ENCODE assay signal across 24 cellular contexts in genomic region chr3:16242177-16242576, GRCh38. TPM values are rescaled to one million over a fixed set of nuclear protein-coding genes. Genes with fewer than 3 reads are reported as not detected.
A peak's percentile ranks its signal among the peaks of the same experiment; 100 is the strongest.
DNase-seq lines count a peak whose midpoint lies in the region; ATAC-seq, FAIRE-seq and TF ChIP-seq lines count a peak whose summit lies in the region.
"Had no signal": no experiment of that assay in that cellular context is flagged by ENCODE, and none has a peak within 500 bp of the region (broad histone marks: within the 10 kb centered on the region; RNA-seq: fewer than 3 reads in every experiment).

No MANE protein-coding gene starts in this region.

- DNase-seq in ELF-1 (ENCODE audit: low read depth, low spot score) (peak; percentile 46), OCI-M1 (lab: John Stamatoyannopoulos, UW) (peak; percentile 17), K562 (ENCODE audit: extremely low read depth in 1 of 4, low spot score in 3 of 4) (peak in 1 of 4 experiments; percentile 27), coronary artery (ENCODE audit: low spot score) (no peak), NCI-H82 treated with DMSO at 0.1 percent for 48 hours (lab: John Stamatoyannopoulos, UW; ENCODE audit: unreplicated experiment) (no peak)
- no peak for DNase-seq in stimulated activated CD4-positive, alpha-beta T cell treated with anti-CD3 and anti-CD28 coated beads, Interleukin-1b, Interleukin-23, amount 100 ng/mL, for 48 hours
- DNase-seq: 8988T; ACHN; AML-193; BE2C; CD4-positive, alpha-beta T cell; CD8-positive, alpha-beta memory T cell; DMS 273 treated with DMSO at 0.1 percent for 48 hours; DMS79; EL; GM23248; H7; HCEC 1CT had no signal

- no peak for TF ChIP-seq RAD21 in K562 (CRISPR knock-in tag; conservative IDR thresholded peaks at IDR 0.05 in 1 of 2, IDR thresholded peaks at IDR 0.05 in 1 of 2)

- H3K4me3 ChIP-seq in K562, result no peak overlapping the region
- H3K4me3 ChIP-seq in subcutaneous abdominal adipose tissue (ENCODE audit: low read depth in 1 of 5, low read length in 5 of 5), result no peak overlapping the region
- no peak overlapping the region for H3K4me3 ChIP-seq in coronary artery
- H3K4me3 ChIP-seq: A549; BLaER1 treated with 17β-estradiol and CSF1 and Interleukin-3, amounts not matched to agents 10 nM and 100 nM; GM23248 had no signal

- intact Hi-C loops in K562 (cut with micrococcal nuclease), result no loop called here

- peak; percentile 73 for ATAC-seq in K562
- ATAC-seq: A549 had no signal

- H2AFZ ChIP-seq in K562 (ENCODE audit: low read depth, low read length), result no peak overlapping the region
- H2AFZ ChIP-seq: GM23248 had no signal

- no peak for TF ChIP-seq EP300 in K562 (IDR thresholded peaks at IDR 0.05; ENCODE audit: low read length)

- BruUV-seq in K562 (replicated peaks; lab: Mats Ljungman, UMichigan), result no TSS peak

- no peak for TF ChIP-seq POLR2A in K562 (conservative IDR thresholded peaks at IDR 0.05)

- in situ Hi-C loops in K562 (cut with MboI), result loop anchor here (10.0 kb wide), 2 partner anchors 197 to 617 kb away; no protein-coding TSS in a partner anchor

- no peaks in the 10 kb centered on the region for H3K9me1 ChIP-seq in K562 (ENCODE audit: control insufficient read depth, insufficient read depth, low read length)

- FAIRE-seq in K562 (lab: Jason Lieb, UNC), result peak; percentile 56
- FAIRE-seq: A549, D721Med, GM12892, H1 had no signal

- H3K36me3 ChIP-seq in K562 (ENCODE audit: control insufficient read depth, insufficient read depth, low read length), result no peaks in the 10 kb centered on the region
- no peaks in the 10 kb centered on the region for H3K36me3 ChIP-seq in subcutaneous abdominal adipose tissue (ENCODE audit: control insufficient read depth in 5 of 5, insufficient read depth in 5 of 5, low read length in 5 of 5)
- H3K36me3 ChIP-seq: BE2C; BLaER1 treated with 17β-estradiol and CSF1 and Interleukin-3, amounts not matched to agents 10 nM and 100 nM had no signal

- TF ChIP-seq CTCF in K562 (IDR thresholded peaks at IDR 0.05 in 2 of 3, conservative IDR thresholded peaks at IDR 0.05 in 1 of 3; ENCODE audit: insufficient read depth in 2 of 3, low read depth in 1 of 3, low read length in 3 of 3) (no peak), coronary artery (IDR thresholded peaks at IDR 0.05) (no peak)

- no peak overlapping the region for H3K27ac ChIP-seq in K562 (ENCODE audit: extremely low read depth, low read depth, low read length)
- H3K27ac ChIP-seq in subcutaneous abdominal adipose tissue (ENCODE audit: low read depth, low read length), result peak overlapping the region; percentile 97
- H3K27ac ChIP-seq in coronary artery, result peak overlapping the region in 1 of 2 donors; percentile 28
- H3K27ac ChIP-seq: BLaER1 treated with 17β-estradiol and CSF1 and Interleukin-3, amounts not matched to agents 10 nM and 100 nM; GM23248 had no signal

- no peaks in the 10 kb centered on the region for H4K20me1 ChIP-seq in K562 (replicated peaks; ENCODE audit: control insufficient read depth, insufficient read depth, low read length)
- H4K20me1 ChIP-seq: BLaER1 treated with 17β-estradiol and CSF1 and Interleukin-3, amounts not matched to agents 10 nM and 100 nM had no signal

- CTCF ChIA-PET in K562 (lab: Yijun Ruan, JAX; ENCODE audit: low intra/inter-chr PET ratio), result no interaction called here

- H3K9ac ChIP-seq in K562 (ENCODE audit: insufficient read depth in 1 of 2, low read depth in 2 of 2, low read length in 2 of 2) (no peak overlapping the region), subcutaneous abdominal adipose tissue (ENCODE audit: low read length in 5 of 5) (no peak overlapping the region)
- H3K9ac ChIP-seq: BLaER1 treated with 17β-estradiol and CSF1 and Interleukin-3, amounts not matched to agents 10 nM and 100 nM; GM23248 had no signal

- H3K79me2 ChIP-seq in K562 (ENCODE audit: control insufficient read depth, insufficient read depth, low read length), result no peaks in the 10 kb centered on the region

- H3K9me3 ChIP-seq in K562 (replicated peaks; ENCODE audit: control insufficient read depth, insufficient read depth, low read depth, low read length), result no peaks in the 10 kb centered on the region
- no peaks in the 10 kb centered on the region for H3K9me3 ChIP-seq in subcutaneous abdominal adipose tissue (ENCODE audit: control insufficient read depth in 5 of 5, low read length in 5 of 5)
- H3K9me3 ChIP-seq: A549; BE2C; BLaER1 treated with 17β-estradiol and CSF1 and Interleukin-3, amounts not matched to agents 10 nM and 100 nM had no signal

- no peaks in the 10 kb centered on the region; a peak in 2 of 5 replicates for H3K4me1 ChIP-seq in K562 (replicated peaks in 1 of 2; ENCODE audit: control insufficient read depth in 2 of 2, insufficient read depth in 2 of 2, low read length in 2 of 2)
- H3K4me1 ChIP-seq in subcutaneous abdominal adipose tissue (ENCODE audit: control insufficient read depth in 5 of 5, insufficient read depth in 5 of 5, low read length in 5 of 5), result peaks cover 4 to 56% (median 37%) of the 10 kb centered on the region in 5 donors
- H3K4me1 ChIP-seq: BE2C had no signal

- 3% methylated on average over 5 of the region's 5 CpGs for WGBS in K562 (ENCODE audit: insufficient coverage, low coverage, missing lambda C conversion rate)

- no peak overlapping the region for H3K4me2 ChIP-seq in K562 (ENCODE audit: insufficient read depth, low read length)
- H3K4me2 ChIP-seq: A549; BLaER1 treated with 17β-estradiol and CSF1 and Interleukin-3, amounts not matched to agents 10 nM and 100 nM had no signal

- POLR2A ChIA-PET in K562 (lab: Yijun Ruan, JAX), result interaction anchor here (0.5 to 1.8 kb wide), 4 partner anchors 10 to 726 kb away, joined by 3 to 5 read pairs (median 4); partner anchors contain the start of gene GALNT15

- H3K27me3 ChIP-seq in K562 (ENCODE audit: control insufficient read depth in 2 of 2, insufficient read depth in 2 of 2, low read length in 2 of 2), result peaks cover 15 to 49% of the 10 kb centered on the region in 2 experiments
- H3K27me3 ChIP-seq in subcutaneous abdominal adipose tissue (ENCODE audit: control insufficient read depth in 5 of 5, insufficient read depth in 4 of 5, low read length in 5 of 5), result no peaks in the 10 kb centered on the region
- H3K27me3 ChIP-seq: BE2C; BLaER1 treated with 17β-estradiol and CSF1 and Interleukin-3, amounts not matched to agents 10 nM and 100 nM had no signal

TF ChIP-seq in K562, 482 proteins besides CTCF, POLR2A, EP300 and RAD21 (continues in another document):
- 0 out of 2 replicates have a peak, but pooled peaks have one; percentile 6 for TF ChIP-seq TCF3 (CRISPR knock-in tag; IDR thresholded peaks at IDR 0.05)
- TF ChIP-seq NRF1 (conservative IDR thresholded peaks at IDR 0.05 in 1 of 2, IDR thresholded peaks at IDR 0.05 in 1 of 2), result no peak
- no peak for TF ChIP-seq MXI1 (IDR thresholded peaks at IDR 0.05; ENCODE audit: low read depth, low read length)
- no peak for TF ChIP-seq FOSL1 (tag; conservative IDR thresholded peaks at IDR 0.05)
- TF ChIP-seq CCAR2 (IDR thresholded peaks at IDR 0.05; ENCODE audit: low read depth, low read length), result no peak
- no peak for TF ChIP-seq ILF3 (IDR thresholded peaks at IDR 0.05; ENCODE audit: borderline replicate concordance)
- no peak for TF ChIP-seq TSC22D4 (tag; IDR thresholded peaks at IDR 0.05)

RNA-seq across cellular contexts. Expression of gene DPH3, which starts 22.6 kb away (rescaled TPM):
- total RNA-seq in K562 (2011; cell fraction: chromatin; rRNA removed; ENCODE audit: low replicate concordance), result 3.7 and 8.1 TPM in 2 replicates
- total RNA-seq in K562 (2011; cell fraction: nucleolus; rRNA removed), result 3.0 and 3.2 TPM in 2 replicates
- 6.1 and 11.6 TPM in 2 replicates for total RNA-seq in K562 (2011; cell fraction: nucleoplasm; rRNA removed)
- total RNA-seq in K562 (2014; rRNA removed), result 15.9 and 16.0 TPM in 2 replicates
- 32.8 and 34.2 TPM in 2 replicates for total RNA-seq in K562 (2014; rRNA removed; fragmentation: Illumina TruSeq; extraction: Trizol)
- 26.9 and 30.3 TPM in 2 replicates for total RNA-seq in K562 (2015; rRNA removed; fragmentation: Illumina TruSeq; extraction: Trizol)
- total RNA-seq in K562 (2021), result 44.0 and 46.0 TPM in 2 replicates
- 48.3 and 62.7 TPM in 2 replicates for polyA plus RNA-seq in K562 (2011; rRNA removed)
- polyA plus RNA-seq in K562 (2011; cell fraction: cytosol; rRNA removed), result 8.6 and 12.8 TPM in 2 replicates
- polyA plus RNA-seq in K562 (2011; cell fraction: nucleus; rRNA removed), result 5.3 and 11.8 TPM in 2 replicates
- polyA plus RNA-seq in K562 (2012), result 26.1 and 35.0 TPM in 2 replicates
- 36.6 and 38.7 TPM in 2 replicates for polyA plus RNA-seq in K562 (2014; fragmentation: Illumina TruSeq; extraction: Trizol)
- polyA plus RNA-seq in K562 (2014; fragmentation: Nextera tagmentation; extraction: Ambion mirVana), result 100 to 1,000 TPM; 131 TPM
- polyA plus RNA-seq in K562 (2014; rRNA removed), result 27.2 and 28.3 TPM in 2 replicates
- polyA minus RNA-seq in K562 (2011; rRNA and poly(A)+ RNA removed), result 24.8 and 26.0 TPM in 2 replicates
- 11.1 and 12.0 TPM in 2 replicates for polyA minus RNA-seq in K562 (2011; cell fraction: cytosol; rRNA and poly(A)+ RNA removed)
- 5.1 and 9.1 TPM in 2 replicates for polyA minus RNA-seq in K562 (2011; cell fraction: nucleus; rRNA and poly(A)+ RNA removed)

RNA-seq across cellular contexts. Expression of gene OXNAD1, which starts 22.8 kb away (rescaled TPM):
- 95.1 and 114 TPM in 2 replicates for total RNA-seq in K562 (2011; cell fraction: chromatin; rRNA removed; ENCODE audit: low replicate concordance)
- 55.7 and 63.8 TPM in 2 replicates for total RNA-seq in K562 (2011; cell fraction: nucleolus; rRNA removed)
- total RNA-seq in K562 (2011; cell fraction: nucleoplasm; rRNA removed), result 70.1 and 91.8 TPM in 2 replicates
- total RNA-seq in K562 (2014; rRNA removed) (41.2 and 41.6 TPM in 2 replicates), K562 (2014; rRNA removed; fragmentation: Illumina TruSeq; extraction: Trizol) (43.6 and 49.4 TPM in 2 replicates), K562 (2015; rRNA removed; fragmentation: Illumina TruSeq; extraction: Trizol) (37.7 and 41.1 TPM in 2 replicates), K562 (2021) (38.9 and 40.9 TPM in 2 replicates)
- polyA plus RNA-seq in K562 (2011; rRNA removed) (35.5 and 44.4 TPM in 2 replicates), K562 (2014; fragmentation: Illumina TruSeq; extraction: Trizol) (42.9 and 44.1 TPM in 2 replicates), K562 (2014; fragmentation: Nextera tagmentation; extraction: Ambion mirVana) (10 to 100 TPM; 12.8 to 14.5 TPM), K562 (2014; rRNA removed) (33.0 and 38.2 TPM in 2 replicates)
- 19.0 and 27.9 TPM in 2 replicates for polyA plus RNA-seq in K562 (2011; cell fraction: cytosol; rRNA removed)
- 38.4 and 44.0 TPM in 2 replicates for polyA plus RNA-seq in K562 (2011; cell fraction: nucleus; rRNA removed)
- polyA plus RNA-seq in K562 (2012), result 25.3 and 33.7 TPM in 2 replicates
- polyA minus RNA-seq in K562 (2011; rRNA and poly(A)+ RNA removed), result 63.7 and 64.9 TPM in 2 replicates
- polyA minus RNA-seq in K562 (2011; cell fraction: cytosol; rRNA and poly(A)+ RNA removed), result 19.3 and 23.3 TPM in 2 replicates
- 54.3 and 94.4 TPM in 2 replicates for polyA minus RNA-seq in K562 (2011; cell fraction: nucleus; rRNA and poly(A)+ RNA removed)

Comparison
In these comparisons a context has a peak if more than half of its experiments do, and no peak if none do; other contexts are left out.
1. DNase-seq: peak in ELF-1 (single experiment) and OCI-M1 (single experiment); none in coronary artery (single experiment), NCI-H82 treated with DMSO at 0.1 percent for 48 hours (single experiment) and stimulated activated CD4-positive, alpha-beta T cell treated with anti-CD3 and anti-CD28 coated beads, Interleukin-1b, Interleukin-23, amount 100 ng/mL, for 48 hours (single experiment).